In genomic region chr3:197798863-197799262, GRCh38 we compare ENCODE assay signal across 1 cellular context.
TF ChIP-seq lines count a peak whose summit lies in the region.

No MANE protein-coding gene starts in this region.

TF ChIP-seq in GM12878, 131 proteins besides CTCF, POLR2A, EP300 and RAD21 (continued from another document):
- TF ChIP-seq REST (IDR thresholded peaks at IDR 0.05; ENCODE audit: low read depth, low read length): peak; percentile 54; the same call in 1 of the 2 replicates
- 0 out of 2 replicates have a peak, but pooled peaks have one; percentile 24 for TF ChIP-seq BCL11A (IDR thresholded peaks at IDR 0.05; ENCODE audit: low read depth, low read length)
- peak; percentile 70; the same call in 1 of the 2 replicates for TF ChIP-seq IKZF1 (conservative IDR thresholded peaks at IDR 0.05)
- 0 out of 4 replicates have a peak, but pooled peaks of 1 of the 2 experiments have one; percentile 15 for TF ChIP-seq ETV6 (conservative IDR thresholded peaks at IDR 0.05 in 1 of 2, IDR thresholded peaks at IDR 0.05 in 1 of 2; ENCODE audit: borderline replicate concordance in 1 of 2, low read depth in 1 of 2)
- peak; percentile 83 for TF ChIP-seq IRF4 (IDR thresholded peaks at IDR 0.05; ENCODE audit: low read depth, low read length)
- TF ChIP-seq MYB (IDR thresholded peaks at IDR 0.05; ENCODE audit: borderline replicate concordance, low read depth, low read length): no peak
- TF ChIP-seq DPF2 (IDR thresholded peaks at IDR 0.05): peak; percentile 29; the same call in 1 of the 2 replicates
- peak; percentile 80 for TF ChIP-seq ATF2 (IDR thresholded peaks at IDR 0.05; ENCODE audit: low read length)
- TF ChIP-seq STAT3 (IDR thresholded peaks at IDR 0.05; ENCODE audit: low read depth, low read length): no peak
- TF ChIP-seq SRF (IDR thresholded peaks at IDR 0.05; ENCODE audit: low read depth in 2 of 2, low read length in 2 of 2): peak in 1 of 2 experiments; percentile 48; a peak in 1 of 4 replicates
- 0 out of 2 replicates have a peak, but pooled peaks have one; percentile 36 for TF ChIP-seq CREM (IDR thresholded peaks at IDR 0.05; ENCODE audit: low read depth)
- TF ChIP-seq NBN (IDR thresholded peaks at IDR 0.05): peak; percentile 63; the same call in 1 of the 2 replicates
- no peak for TF ChIP-seq ZNF24 (IDR thresholded peaks at IDR 0.05)
- TF ChIP-seq CREB1 (IDR thresholded peaks at IDR 0.05; ENCODE audit: low read depth): peak; percentile 37; the same call in 1 of the 2 replicates
- TF ChIP-seq BHLHE40 (IDR thresholded peaks at IDR 0.05; ENCODE audit: borderline replicate concordance in 1 of 2, low read depth in 2 of 2, low read length in 1 of 2): 0 out of 4 replicates have a peak, but pooled peaks of 1 of the 2 experiments have one; percentile 19
- peak; percentile 54 for TF ChIP-seq BCL3 (IDR thresholded peaks at IDR 0.05; ENCODE audit: borderline replicate concordance, insufficient read depth, low read depth, low read length, poor library complexity, severe bottlenecking)
- TF ChIP-seq PKNOX1 (IDR thresholded peaks at IDR 0.05): peak; percentile 72; the same call in 1 of the 2 replicates
- peak; percentile 82 for TF ChIP-seq MEF2B (IDR thresholded peaks at IDR 0.05; ENCODE audit: partially characterized antibody, poor library complexity, severe bottlenecking)
- no peak for TF ChIP-seq HDAC6 (IDR thresholded peaks at IDR 0.05; ENCODE audit: unreplicated experiment)
- 0 out of 2 replicates have a peak, but pooled peaks have one; percentile 37 for TF ChIP-seq PML (IDR thresholded peaks at IDR 0.05; ENCODE audit: low read length)
- TF ChIP-seq EED (IDR thresholded peaks at IDR 0.05; ENCODE audit: low read depth): peak; percentile 84
- TF ChIP-seq SPI1 (IDR thresholded peaks at IDR 0.05; ENCODE audit: borderline replicate concordance, insufficient read depth, low read depth, low read length): peak; percentile 83
- TF ChIP-seq NFIC (IDR thresholded peaks at IDR 0.05; ENCODE audit: low read depth, low read length): peak; percentile 84
- TF ChIP-seq RUNX3 (IDR thresholded peaks at IDR 0.05; ENCODE audit: low read length): peak; percentile 86
- TF ChIP-seq KDM1A (IDR thresholded peaks at IDR 0.05; ENCODE audit: borderline replicate concordance): no peak
- TF ChIP-seq CEBPZ (IDR thresholded peaks at IDR 0.05; ENCODE audit: low read depth, low read length): no peak
- 0 out of 2 replicates have a peak, but pooled peaks have one; percentile 30 for TF ChIP-seq BACH1 (IDR thresholded peaks at IDR 0.05; ENCODE audit: borderline replicate concordance)
- peak; percentile 74; the same call in 1 of the 2 replicates for TF ChIP-seq MTA3 (IDR thresholded peaks at IDR 0.05; ENCODE audit: borderline replicate concordance, low read length)
- TF ChIP-seq MEF2A (IDR thresholded peaks at IDR 0.05; ENCODE audit: insufficient read depth, low read depth, low read length): peak; percentile 85; the same call in 1 of the 2 replicates
- no peak for TF ChIP-seq KLF5 (IDR thresholded peaks at IDR 0.05; ENCODE audit: partially characterized antibody)
- peak; percentile 59; the same call in 1 of the 2 replicates for TF ChIP-seq RELB (IDR thresholded peaks at IDR 0.05; ENCODE audit: low read depth)
- no peak for TF ChIP-seq EGR1 (IDR thresholded peaks at IDR 0.05; ENCODE audit: borderline replicate concordance in 1 of 2, low read depth in 2 of 2, low read length in 2 of 2)
- peak; percentile 74 to 84 for TF ChIP-seq IKZF2 (IDR thresholded peaks at IDR 0.05)
